In genomic region chr15:95875141-95875643, GRCh38 we compare ENCODE assay signal across 11 cellular contexts.
DNase-seq lines count a peak whose midpoint lies in the region; ATAC-seq and TF ChIP-seq lines count a peak whose summit lies in the region.
"Had no signal": no experiment of that assay in that cellular context is flagged by ENCODE, and none has a peak within 500 bp of the region (broad histone marks: within the 10 kb centered on the region; RNA-seq: fewer than 3 reads in every experiment).

No MANE protein-coding gene starts in this region.

- intact Hi-C loops in ovary (cut with DNase I) = loop anchor here in 3 of 4 donors (10.0 kb wide), 4 partner anchors 400 to 470 kb away; partner anchors contain the start of gene NR2F2 (in 1 of the 3)
- intact Hi-C loops in activated T-helper 1 cell treated with anti-CD3 and anti-CD28 coated beads, Interleukin-12 subunit alpha, Interleukin-12 subunit beta, Interleukin-2, Interleukin-4 antibody, amounts not matched to agents 30 ng/mL and 10 ng/mL and 1 ng/mL, durations not matched to agents 14 hours and 24 hours and 36 hours (cut with micrococcal nuclease) = loop anchor here (10.0 kb wide), 1 partner anchor 590 kb away; no protein-coding TSS in a partner anchor

- no peak for TF ChIP-seq POLR2A in ovary (IDR thresholded peaks at IDR 0.05)

- H3K4me1 Mint-ChIP-seq in activated T-helper 1 cell treated with anti-CD3 and anti-CD28 coated beads, Interleukin-12 subunit alpha, Interleukin-12 subunit beta, Interleukin-2, Interleukin-4 antibody, amounts not matched to agents 30 ng/mL and 10 ng/mL and 1 ng/mL, durations not matched to agents 14 hours and 24 hours and 36 hours (ENCODE audit: low read depth) = peaks cover 40% of the 10 kb centered on the region

- no peak for TF ChIP-seq CTCF in GM12865 (IDR thresholded peaks at IDR 0.05; ENCODE audit: insufficient read depth, low read depth, low read length, missing control alignments)
- peak; percentile 5 for TF ChIP-seq CTCF in epithelial cell of esophagus (IDR thresholded peaks at IDR 0.05; ENCODE audit: insufficient read depth, low read depth, low read length, missing control alignments)
- peak in 1 of 3 donors; percentile 32 for TF ChIP-seq CTCF in ovary (IDR thresholded peaks at IDR 0.05)

- peaks cover 8% of the 10 kb centered on the region for H3K9me3 Mint-ChIP-seq in activated T-helper 1 cell treated with anti-CD3 and anti-CD28 coated beads, Interleukin-12 subunit alpha, Interleukin-12 subunit beta, Interleukin-2, Interleukin-4 antibody, amounts not matched to agents 30 ng/mL and 10 ng/mL and 1 ng/mL, durations not matched to agents 14 hours and 24 hours and 36 hours

- 5 to 14% (median 6%) methylated on average over 5 of the region's 5 CpGs for WGBS in ovary, 3 donors

- H3K27me3 Mint-ChIP-seq in activated T-helper 1 cell treated with anti-CD3 and anti-CD28 coated beads, Interleukin-12 subunit alpha, Interleukin-12 subunit beta, Interleukin-2, Interleukin-4 antibody, amounts not matched to agents 30 ng/mL and 10 ng/mL and 1 ng/mL, durations not matched to agents 14 hours and 24 hours and 36 hours (ENCODE audit: insufficient read depth) = peaks cover 3% of the 10 kb centered on the region

- no peaks in the 10 kb centered on the region for H3K9me3 ChIP-seq in ovary
- H3K9me3 ChIP-seq: colonic mucosa had no signal

- ATAC-seq in HG02610 (IDR thresholded peaks at IDR 0.05; ENCODE audit: unreplicated experiment) = no peak

- peaks cover 3% of the 10 kb centered on the region for H3K36me3 Mint-ChIP-seq in activated T-helper 1 cell treated with anti-CD3 and anti-CD28 coated beads, Interleukin-12 subunit alpha, Interleukin-12 subunit beta, Interleukin-2, Interleukin-4 antibody, amounts not matched to agents 30 ng/mL and 10 ng/mL and 1 ng/mL, durations not matched to agents 14 hours and 24 hours and 36 hours (ENCODE audit: low read depth)

- H3K4me3 ChIP-seq in GM12865 (ENCODE audit: low read depth, low read length) = no peak overlapping the region
- no peak overlapping the region for H3K4me3 ChIP-seq in epithelial cell of esophagus (ENCODE audit: low read length)
- peak overlapping the region; percentile 2 for H3K4me3 ChIP-seq in ovary
- H3K4me3 ChIP-seq: colonic mucosa had no signal

- H3K27ac Mint-ChIP-seq in activated T-helper 1 cell treated with anti-CD3 and anti-CD28 coated beads, Interleukin-12 subunit alpha, Interleukin-12 subunit beta, Interleukin-2, Interleukin-4 antibody, amounts not matched to agents 30 ng/mL and 10 ng/mL and 1 ng/mL, durations not matched to agents 14 hours and 24 hours and 36 hours = no peak overlapping the region

- DNase-seq in GM12865 (ENCODE audit: low read depth) (peak; percentile 49), NCI-H774 (lab: John Stamatoyannopoulos, UW) (peak; percentile 13), epithelial cell of esophagus (ENCODE audit: low read depth) (peak; percentile 68), ovary (peak in 4 of 5 donors; percentile 36 to 65 (median 50)), DMS53 (lab: John Stamatoyannopoulos, UW) (no peak), NCI-H2081 treated with DMSO at 0.1 percent for 48 hours (lab: John Stamatoyannopoulos, UW) (no peak)
- no peak for DNase-seq in activated T-helper 1 cell treated with anti-CD3 and anti-CD28 coated beads, Interleukin-12 subunit alpha, Interleukin-12 subunit beta, Interleukin-2, Interleukin-4 antibody, amounts not matched to agents 30 ng/mL and 10 ng/mL and 1 ng/mL, durations not matched to agents 14 hours and 24 hours and 36 hours (ENCODE audit: low spot score)
- DNase-seq: colonic mucosa, NCI-H187 treated with DMSO at 0.1 percent for 48 hours, T1000 had no signal

- no peak overlapping the region for H3K4me3 Mint-ChIP-seq in activated T-helper 1 cell treated with anti-CD3 and anti-CD28 coated beads, Interleukin-12 subunit alpha, Interleukin-12 subunit beta, Interleukin-2, Interleukin-4 antibody, amounts not matched to agents 30 ng/mL and 10 ng/mL and 1 ng/mL, durations not matched to agents 14 hours and 24 hours and 36 hours

- H3K4me1 ChIP-seq in ovary (ENCODE audit: insufficient read depth) = peaks cover 10% of the 10 kb centered on the region
- H3K4me1 ChIP-seq: colonic mucosa had no signal

- TF ChIP-seq EP300 in ovary (IDR thresholded peaks at IDR 0.05) = no peak

- no peaks in the 10 kb centered on the region for H3K27me3 ChIP-seq in ovary
- H3K27me3 ChIP-seq: colonic mucosa had no signal

- peak overlapping the region in 1 of 2 donors; percentile 72 for H3K27ac ChIP-seq in ovary
- H3K27ac ChIP-seq: colonic mucosa had no signal

- no peaks in the 10 kb centered on the region for H3K36me3 ChIP-seq in ovary
- H3K36me3 ChIP-seq: colonic mucosa had no signal

Comparison
In these comparisons a context has a peak if more than half of its experiments do, and no peak if none do; other contexts are left out.
1. DNase-seq: peak in GM12865 (single experiment), NCI-H774 (single experiment), epithelial cell of esophagus (single experiment) and ovary (4 of 5); none in activated T-helper 1 cell treated with anti-CD3 and anti-CD28 coated beads, Interleukin-12 subunit alpha, Interleukin-12 subunit beta, Interleukin-2, Interleukin-4 antibody, amounts not matched to agents 30 ng/mL and 10 ng/mL and 1 ng/mL, durations not matched to agents 14 hours and 24 hours and 36 hours (single experiment), DMS53 (single experiment) and NCI-H2081 treated with DMSO at 0.1 percent for 48 hours (single experiment).